Comparison of ENCODE assay signal across 8 cellular contexts in genomic region chr9:91361294-91362201, GRCh38. TPM values are rescaled to one million over a fixed set of nuclear protein-coding genes. Genes with fewer than 3 reads are reported as not detected.
DNase-seq lines count a peak whose midpoint lies in the region; ATAC-seq and TF ChIP-seq lines count a peak whose summit lies in the region.

A gene with protein sequence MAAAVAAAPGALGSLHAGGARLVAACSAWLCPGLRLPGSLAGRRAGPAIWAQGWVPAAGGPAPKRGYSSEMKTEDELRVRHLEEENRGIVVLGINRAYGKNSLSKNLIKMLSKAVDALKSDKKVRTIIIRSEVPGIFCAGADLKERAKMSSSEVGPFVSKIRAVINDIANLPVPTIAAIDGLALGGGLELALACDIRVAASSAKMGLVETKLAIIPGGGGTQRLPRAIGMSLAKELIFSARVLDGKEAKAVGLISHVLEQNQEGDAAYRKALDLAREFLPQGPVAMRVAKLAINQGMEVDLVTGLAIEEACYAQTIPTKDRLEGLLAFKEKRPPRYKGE (minus strand): TSS chr9:91361918. CDS start chr9:91361889, 29 bp downstream.

- peaks cover 24% of the 10 kb centered on the region for H3K36me3 ChIP-seq in HUES48 (ENCODE audit: control insufficient read depth, insufficient read depth, low read length)

- H3K4me1 ChIP-seq in HUES48 (ENCODE audit: control insufficient read depth, insufficient read depth, low read length) = peaks cover 23% of the 10 kb centered on the region

- DNase-seq in DMS53 (lab: John Stamatoyannopoulos, UW) = peak; percentile 86
- DNase-seq in activated effector memory CD4-positive, alpha-beta T cell treated with Interleukin-2 at 50 U/mL for 16 hours = peak; percentile 82
- DNase-seq in fibroblast of the aortic adventitia (ENCODE audit: low read depth) = peak; percentile 69
- peak; percentile 90 for DNase-seq in nephron progenitor cell

- ATAC-seq in GM21390 (IDR thresholded peaks at IDR 0.05; ENCODE audit: unreplicated experiment) = peak; percentile 84

- H3K4me3 ChIP-seq in HUES48 (ENCODE audit: low read depth, low read length) (peak within 1 kb of the TSS; percentile 93), fibroblast of the aortic adventitia (ENCODE audit: low read depth, low read length) (peak within 1 kb of the TSS; percentile 94)

- peaks cover 12% of the 10 kb centered on the region for H3K9me3 Mint-ChIP-seq in nephron progenitor cell
- H3K9me3 Mint-ChIP-seq in stimulated activated naive CD8-positive, alpha-beta T cell treated with anti-CD3 and anti-CD28 coated beads, Interleukin-15, Interleukin-2, amounts not matched to agents 100 ng/mL and 50 ng/mL, for 24 hours = no peaks in the 10 kb centered on the region

- H3K36me3 Mint-ChIP-seq in nephron progenitor cell (ENCODE audit: low read depth) = peaks cover 13% of the 10 kb centered on the region
- H3K36me3 Mint-ChIP-seq in stimulated activated naive CD8-positive, alpha-beta T cell treated with anti-CD3 and anti-CD28 coated beads, Interleukin-15, Interleukin-2, amounts not matched to agents 100 ng/mL and 50 ng/mL, for 24 hours (ENCODE audit: low read depth) = peaks cover 32% of the 10 kb centered on the region

- no peak for TF ChIP-seq CTCF in fibroblast of the aortic adventitia (IDR thresholded peaks at IDR 0.05; ENCODE audit: insufficient read depth, low read length)
- no peak for TF ChIP-seq CTCF in nephron progenitor cell (IDR thresholded peaks at IDR 0.05)

- peak within 1 kb of the TSS; percentile 90 for H3K27ac Mint-ChIP-seq in nephron progenitor cell
- peak within 1 kb of the TSS; percentile 89 for H3K27ac Mint-ChIP-seq in stimulated activated naive CD8-positive, alpha-beta T cell treated with anti-CD3 and anti-CD28 coated beads, Interleukin-15, Interleukin-2, amounts not matched to agents 100 ng/mL and 50 ng/mL, for 24 hours

- H3K27me3 Mint-ChIP-seq in nephron progenitor cell (ENCODE audit: low read depth, poor library complexity) = peaks cover 1% of the 10 kb centered on the region
- H3K27me3 Mint-ChIP-seq in stimulated activated naive CD8-positive, alpha-beta T cell treated with anti-CD3 and anti-CD28 coated beads, Interleukin-15, Interleukin-2, amounts not matched to agents 100 ng/mL and 50 ng/mL, for 24 hours = no peaks in the 10 kb centered on the region

- peak; percentile 78 for TF ChIP-seq POLR2A in Raji (IDR thresholded peaks at IDR 0.05; ENCODE audit: insufficient read depth, low read depth, low read length)

- peak within 1 kb of the TSS; percentile 92 for H3K9ac ChIP-seq in HUES48 (ENCODE audit: low read depth, low read length)

- peak within 1 kb of the TSS; percentile 99 for H3K4me3 Mint-ChIP-seq in nephron progenitor cell
- H3K4me3 Mint-ChIP-seq in stimulated activated naive CD8-positive, alpha-beta T cell treated with anti-CD3 and anti-CD28 coated beads, Interleukin-15, Interleukin-2, amounts not matched to agents 100 ng/mL and 50 ng/mL, for 24 hours = peak within 1 kb of the TSS; percentile 96

- H3K27ac ChIP-seq in HUES48 (ENCODE audit: low read depth, low read length) = peak within 1 kb of the TSS; percentile 93

- no peaks in the 10 kb centered on the region for H3K27me3 ChIP-seq in HUES48 (ENCODE audit: control insufficient read depth, insufficient read depth, low read length)

- peaks cover 26% of the 10 kb centered on the region for H3K4me1 Mint-ChIP-seq in nephron progenitor cell
- H3K4me1 Mint-ChIP-seq in stimulated activated naive CD8-positive, alpha-beta T cell treated with anti-CD3 and anti-CD28 coated beads, Interleukin-15, Interleukin-2, amounts not matched to agents 100 ng/mL and 50 ng/mL, for 24 hours (ENCODE audit: low read depth) = peaks cover 50% of the 10 kb centered on the region

- 0 out of 2 replicates have a peak, but pooled peaks cover 6% of the 10 kb centered on the region for H3K9me3 ChIP-seq in HUES48 (ENCODE audit: control insufficient read depth, insufficient read depth, low read length)

RNA-seq across cellular contexts. Expression of the gene that starts here (rescaled TPM):
- total RNA-seq in fibroblast of the aortic adventitia (ENCODE audit: low replicate concordance) = 19.6 and 69.4 TPM in 2 replicates

Comparison
In these comparisons a context has a peak if more than half of its experiments do, and no peak if none do; other contexts are left out.
1. Peak in every context shown above with its lines: DNase-seq, ATAC-seq, H3K4me3 ChIP-seq and H3K27ac ChIP-seq.